In genomic region chr12:131311764-131312163, GRCh38 we compare ENCODE assay signal across 14 cellular contexts.
"Had no signal": no experiment of that assay in that cellular context is flagged by ENCODE, and none has a peak within 500 bp of the region (broad histone marks: within the 10 kb centered on the region; RNA-seq: fewer than 3 reads in every experiment).

No MANE protein-coding gene starts in this region.

- H3K36me3 ChIP-seq: right atrium auricular region, thoracic aorta, upper lobe of right lung, WERI-Rb-1 had no signal

- H3K4me3 ChIP-seq: right atrium auricular region, thoracic aorta, upper lobe of right lung had no signal

- H3K4me3 Mint-ChIP-seq: brain; central memory CD8-positive, alpha-beta T cell; natural killer cell; T-helper 1 cell treated with Interleukin-12 subunit alpha and Interleukin-12 subunit beta and Interleukin-4 antibody, amounts not matched to agents 30 μg/mL and 1 μg/mL, for 36 hours had no signal

- H3K27ac Mint-ChIP-seq: activated naive CD4-positive, alpha-beta T cell treated with anti-CD3 and anti-CD28 coated beads, Interleukin-2, amount 50 U/mL, for 72 hours; activated T-helper 2 cell treated with anti-CD3 and anti-CD28 coated beads, Interferon-gamma antibody, Interleukin-2, Interleukin-4, amounts not matched to agents 10 μg/mL and 5 μg/mL and 100 μg/mL, durations not matched to agents 14 hours and 24 hours and 36 hours; natural killer cell; T-helper 1 cell treated with Interleukin-12 subunit alpha and Interleukin-12 subunit beta and Interleukin-4 antibody, amounts not matched to agents 30 μg/mL and 1 μg/mL, for 36 hours had no signal

- H3K27ac ChIP-seq: right atrium auricular region, thoracic aorta, upper lobe of right lung, WERI-Rb-1 had no signal

- H3K9me3 ChIP-seq: right atrium auricular region, thoracic aorta, upper lobe of right lung had no signal

- H3K27me3 ChIP-seq: right atrium auricular region had no signal

- H3K4me1 Mint-ChIP-seq: natural killer cell had no signal

- H3K4me1 ChIP-seq: right atrium auricular region, upper lobe of right lung had no signal

- H3K9me3 Mint-ChIP-seq: activated T-helper 2 cell treated with anti-CD3 and anti-CD28 coated beads, Interferon-gamma antibody, Interleukin-2, Interleukin-4, amounts not matched to agents 10 μg/mL and 5 μg/mL and 100 μg/mL, durations not matched to agents 14 hours and 24 hours and 36 hours; central memory CD8-positive, alpha-beta T cell; T-helper 1 cell treated with Interleukin-12 subunit alpha and Interleukin-12 subunit beta and Interleukin-4 antibody, amounts not matched to agents 30 μg/mL and 1 μg/mL, for 36 hours had no signal

- H3K36me3 Mint-ChIP-seq: activated naive CD4-positive, alpha-beta T cell treated with anti-CD3 and anti-CD28 coated beads, Interleukin-2, amount 50 U/mL, for 72 hours; brain; natural killer cell had no signal

- ATAC-seq: activated naive CD4-positive, alpha-beta T cell treated with anti-CD3 and anti-CD28 coated beads, Interleukin-2, amount 50 U/mL, for 72 hours; natural killer cell had no signal

- DNase-seq: activated T-cell treated with anti-CD3 and anti-CD28 coated beads for 4 hours; cortex of kidney; effector CD8-positive, alpha-beta T cell; natural killer cell; small intestine; upper lobe of right lung; WERI-Rb-1 had no signal
